In the genomic region with DNA sequence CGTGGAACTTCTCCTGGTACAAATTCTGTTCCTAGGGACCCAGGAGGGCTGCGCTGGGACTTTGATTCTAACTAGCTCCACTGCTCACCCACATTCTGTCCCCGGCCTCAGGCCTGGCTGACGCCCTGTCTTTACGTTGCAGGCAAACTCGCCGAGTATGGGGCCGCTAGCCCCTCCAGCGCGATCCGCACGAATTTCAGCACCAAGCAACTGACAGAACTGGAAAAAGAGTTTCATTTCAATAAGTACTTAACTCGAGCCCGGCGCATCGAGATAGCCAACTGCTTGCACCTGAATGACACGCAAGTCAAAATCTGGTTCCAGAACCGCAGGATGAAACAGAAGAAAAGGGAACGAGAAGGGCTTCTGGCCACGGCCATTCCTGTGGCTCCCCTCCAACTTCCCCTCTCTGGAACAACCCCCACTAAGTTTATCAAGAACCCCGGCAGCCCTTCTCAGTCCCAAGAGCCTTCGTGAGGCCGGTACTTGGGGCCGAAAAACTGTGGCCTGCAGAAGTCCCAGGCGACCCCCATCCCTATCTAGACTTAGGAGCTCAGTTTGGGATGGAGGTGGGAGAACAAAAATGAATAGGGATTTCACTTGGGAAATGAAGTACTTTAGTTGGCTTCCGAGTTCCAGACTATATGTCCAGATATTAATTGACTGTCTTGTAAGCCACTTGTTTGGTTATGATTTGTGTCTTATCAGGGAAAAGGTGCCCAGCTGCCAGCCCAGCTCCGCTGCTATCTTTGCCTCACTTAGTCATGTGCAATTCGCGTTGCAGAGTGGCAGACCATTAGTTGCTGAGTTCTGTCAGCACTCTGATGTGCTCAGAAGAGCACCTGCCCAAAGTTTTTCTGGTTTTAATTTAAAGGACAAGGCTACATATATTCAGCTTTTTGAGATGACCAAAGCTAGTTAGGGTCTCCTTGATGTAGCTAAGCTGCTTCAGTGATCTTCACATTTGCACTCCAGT, we compare ENCODE assay signal across 1 cellular context.
TF ChIP-seq lines count a peak whose summit lies in the region.

No MANE protein-coding gene starts in this region.

TF ChIP-seq in K562, 482 proteins besides CTCF, POLR2A, EP300 and RAD21:
- TF ChIP-seq HIVEP1 (CRISPR knock-in tag; IDR thresholded peaks at IDR 0.05) (no peak), TAL1 (IDR thresholded peaks at IDR 0.05) (no peak), ZNF175 (CRISPR knock-in tag; IDR thresholded peaks at IDR 0.05; ENCODE audit: low read depth) (no peak), SMC3 (conservative IDR thresholded peaks at IDR 0.05; ENCODE audit: insufficient read depth, low read depth, low read length) (no peak), BRF2 (IDR thresholded peaks at IDR 0.05; ENCODE audit: borderline replicate concordance, insufficient read depth, insufficient read length) (no peak), HEY1 (CRISPR knock-in tag; IDR thresholded peaks at IDR 0.05; ENCODE audit: borderline replicate concordance) (no peak), MEF2A (IDR thresholded peaks at IDR 0.05; ENCODE audit: control insufficient read depth, low read depth, low read length) (no peak), TRIM24 (IDR thresholded peaks at IDR 0.05) (no peak), FOXA1 (IDR thresholded peaks at IDR 0.05; ENCODE audit: borderline replicate concordance) (no peak), ELF1 (tag; IDR thresholded peaks at IDR 0.05) (no peak), KLF13 (tag; IDR thresholded peaks at IDR 0.05; ENCODE audit: borderline replicate concordance, low read depth) (no peak), KAT2B (IDR thresholded peaks at IDR 0.05; ENCODE audit: low read depth, low read length) (no peak), ZNF589 (CRISPR knock-in tag; IDR thresholded peaks at IDR 0.05; ENCODE audit: low read depth) (no peak), RUNX1 (IDR thresholded peaks at IDR 0.05; ENCODE audit: low read depth) (no peak), RBM14 (IDR thresholded peaks at IDR 0.05; ENCODE audit: borderline replicate concordance, insufficient read depth, low read depth, low read length) (no peak)
- TF ChIP-seq, protein P1, sequence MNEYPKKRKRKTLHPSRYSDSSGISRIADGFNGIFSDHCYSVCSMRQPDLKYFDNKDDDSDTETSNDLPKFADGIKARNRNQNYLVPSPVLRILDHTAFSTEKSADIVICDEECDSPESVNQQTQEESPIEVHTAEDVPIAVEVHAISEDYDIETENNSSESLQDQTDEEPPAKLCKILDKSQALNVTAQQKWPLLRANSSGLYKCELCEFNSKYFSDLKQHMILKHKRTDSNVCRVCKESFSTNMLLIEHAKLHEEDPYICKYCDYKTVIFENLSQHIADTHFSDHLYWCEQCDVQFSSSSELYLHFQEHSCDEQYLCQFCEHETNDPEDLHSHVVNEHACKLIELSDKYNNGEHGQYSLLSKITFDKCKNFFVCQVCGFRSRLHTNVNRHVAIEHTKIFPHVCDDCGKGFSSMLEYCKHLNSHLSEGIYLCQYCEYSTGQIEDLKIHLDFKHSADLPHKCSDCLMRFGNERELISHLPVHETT (CRISPR knock-in tag; conservative IDR thresholded peaks at IDR 0.05 in 1 of 2, IDR thresholded peaks at IDR 0.05 in 1 of 2): no peak
- TF ChIP-seq, protein P2, sequence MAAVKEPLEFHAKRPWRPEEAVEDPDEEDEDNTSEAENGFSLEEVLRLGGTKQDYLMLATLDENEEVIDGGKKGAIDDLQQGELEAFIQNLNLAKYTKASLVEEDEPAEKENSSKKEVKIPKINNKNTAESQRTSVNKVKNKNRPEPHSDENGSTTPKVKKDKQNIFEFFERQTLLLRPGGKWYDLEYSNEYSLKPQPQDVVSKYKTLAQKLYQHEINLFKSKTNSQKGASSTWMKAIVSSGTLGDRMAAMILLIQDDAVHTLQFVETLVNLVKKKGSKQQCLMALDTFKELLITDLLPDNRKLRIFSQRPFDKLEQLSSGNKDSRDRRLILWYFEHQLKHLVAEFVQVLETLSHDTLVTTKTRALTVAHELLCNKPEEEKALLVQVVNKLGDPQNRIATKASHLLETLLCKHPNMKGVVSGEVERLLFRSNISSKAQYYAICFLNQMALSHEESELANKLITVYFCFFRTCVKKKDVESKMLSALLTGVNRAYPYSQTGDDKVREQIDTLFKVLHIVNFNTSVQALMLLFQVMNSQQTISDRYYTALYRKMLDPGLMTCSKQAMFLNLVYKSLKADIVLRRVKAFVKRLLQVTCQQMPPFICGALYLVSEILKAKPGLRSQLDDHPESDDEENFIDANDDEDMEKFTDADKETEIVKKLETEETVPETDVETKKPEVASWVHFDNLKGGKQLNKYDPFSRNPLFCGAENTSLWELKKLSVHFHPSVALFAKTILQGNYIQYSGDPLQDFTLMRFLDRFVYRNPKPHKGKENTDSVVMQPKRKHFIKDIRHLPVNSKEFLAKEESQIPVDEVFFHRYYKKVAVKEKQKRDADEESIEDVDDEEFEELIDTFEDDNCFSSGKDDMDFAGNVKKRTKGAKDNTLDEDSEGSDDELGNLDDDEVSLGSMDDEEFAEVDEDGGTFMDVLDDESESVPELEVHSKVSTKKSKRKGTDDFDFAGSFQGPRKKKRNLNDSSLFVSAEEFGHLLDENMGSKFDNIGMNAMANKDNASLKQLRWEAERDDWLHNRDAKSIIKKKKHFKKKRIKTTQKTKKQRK (IDR thresholded peaks at IDR 0.05; ENCODE audit: borderline replicate concordance, low read depth, low read length): no peak
